In the genomic region with DNA sequence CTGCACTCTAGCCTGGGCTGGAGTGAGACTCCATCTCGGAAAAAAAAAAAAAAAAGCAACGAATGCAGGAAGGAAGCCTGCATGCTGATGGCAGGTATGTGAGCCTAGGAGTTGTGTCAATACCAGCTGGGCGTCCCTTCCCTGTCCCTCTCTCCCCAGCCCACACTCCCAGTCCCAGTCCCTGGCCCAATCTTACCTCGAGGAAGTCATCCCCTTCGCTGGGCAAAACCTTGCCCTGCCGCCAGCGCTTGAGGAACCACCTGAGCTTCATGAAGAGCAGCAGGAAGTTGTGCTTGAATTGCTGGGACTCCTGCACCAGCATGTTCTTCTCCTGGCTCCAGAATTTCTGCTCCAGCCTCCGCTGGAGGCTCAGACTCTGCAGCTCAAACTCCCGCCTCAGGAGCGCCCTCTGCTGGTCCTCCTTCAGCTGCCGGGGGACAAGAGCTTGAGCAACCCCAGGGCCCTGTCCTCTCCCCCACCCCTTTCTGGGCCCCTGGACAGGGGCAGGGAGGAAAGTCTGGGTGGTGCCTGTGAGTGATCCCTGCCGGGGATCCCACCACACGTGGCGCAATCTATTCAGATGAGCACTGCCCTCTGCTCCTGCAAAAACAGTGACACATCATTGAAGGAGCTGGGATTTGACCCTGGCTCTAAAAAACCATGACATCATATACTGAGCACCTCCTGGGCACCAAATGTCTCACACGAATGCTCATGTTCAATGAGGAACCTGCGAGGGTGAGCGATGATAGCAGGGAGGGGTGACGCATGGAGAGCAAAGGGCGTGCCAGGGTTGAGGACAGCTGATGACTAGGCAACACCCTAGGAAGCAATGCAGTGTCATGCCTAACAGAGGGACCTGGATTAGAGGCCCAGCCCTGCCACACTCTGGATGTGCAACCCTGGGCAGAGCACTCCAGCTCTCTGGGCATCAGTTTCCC, we compare ENCODE assay signal across 8 cellular contexts. TPM values are rescaled to one million over a fixed set of nuclear protein-coding genes. Genes with fewer than 3 reads are reported as not detected.
DNase-seq lines count a peak whose midpoint lies in the region; TF ChIP-seq lines count a peak whose summit lies in the region.

No MANE protein-coding gene starts in this region.

- H3K4me2 ChIP-seq in OCI-LY7 (ENCODE audit: low read length) = no peak overlapping the region
- no peak overlapping the region for H3K4me2 ChIP-seq in fibroblast of lung (ENCODE audit: extremely low read depth, insufficient read depth, low read length)

- no TSS peak for BruUV-seq in OCI-LY7 (replicated peaks; lab: Mats Ljungman, UMichigan)

- H2AFZ ChIP-seq in OCI-LY7 (ENCODE audit: low read length) (no peak overlapping the region), fibroblast of lung (ENCODE audit: low read length) (no peak overlapping the region)

- no peaks in the 10 kb centered on the region for H3K27me3 ChIP-seq in fibroblast of lung (ENCODE audit: control insufficient read depth, insufficient read depth, low read length)

- no peak overlapping the region for H3K9ac ChIP-seq in fibroblast of lung (ENCODE audit: insufficient read depth, low read length)

- H3K4me1 ChIP-seq in OCI-LY7 (ENCODE audit: insufficient read depth, low read length, poor library complexity, severe bottlenecking) (no peaks in the 10 kb centered on the region), fibroblast of lung (ENCODE audit: control insufficient read depth, extremely low read depth, insufficient read depth, low read length) (peaks cover 6% of the 10 kb centered on the region)

- DNase-seq in NCI-H1694 treated with DMSO at 0.1 percent for 48 hours (lab: John Stamatoyannopoulos, UW) = peak; percentile 6
- DNase-seq in NCI-H1694 (lab: John Stamatoyannopoulos, UW) = no peak
- peak; percentile 65 for DNase-seq in OCI-LY7 (ENCODE audit: low spot score)
- peak; percentile 70 for DNase-seq in activated T-cell treated with anti-CD3 and anti-CD28 coated beads for 48 hours (ENCODE audit: low read depth)
- peak; percentile 64 to 92 for DNase-seq in fibroblast of lung (ENCODE audit: low read depth in 2 of 2)
- DNase-seq in osteocyte (ENCODE audit: extremely low spot score, unreplicated experiment) = no peak
- DNase-seq in type B pancreatic cell (ENCODE audit: extremely low spot score, unreplicated experiment) = no peak
- DNase-seq in NCI-H1417 treated with DMSO at 0.1 percent for 48 hours (lab: John Stamatoyannopoulos, UW) = no peak

- POLR2A ChIA-PET in OCI-LY7 (lab: Charles Lee) = interaction anchor here (0.6 kb wide), 2 partner anchors 28 to 192 kb away, joined by 4 to 5 read pairs; no protein-coding TSS in a partner anchor

- H3K4me3 Mint-ChIP-seq in osteocyte (ENCODE audit: unreplicated experiment) (no peak overlapping the region), type B pancreatic cell (no peak overlapping the region)

- no peaks in the 10 kb centered on the region for H3K9me3 Mint-ChIP-seq in osteocyte (ENCODE audit: unreplicated experiment)
- H3K9me3 Mint-ChIP-seq in type B pancreatic cell = no peaks in the 10 kb centered on the region

- H3K9me2 ChIP-seq in OCI-LY7 (ENCODE audit: insufficient read depth, low read length) = no peaks in the 10 kb centered on the region

- H3K27ac Mint-ChIP-seq in osteocyte (ENCODE audit: unreplicated experiment) = peak overlapping the region; percentile 75
- peak overlapping the region; percentile 91 for H3K27ac Mint-ChIP-seq in type B pancreatic cell

- H4K20me1 ChIP-seq in OCI-LY7 (ENCODE audit: insufficient read depth, low read length) (no peaks in the 10 kb centered on the region), fibroblast of lung (ENCODE audit: control insufficient read depth, extremely low read depth, insufficient read depth, low read length) (no peaks in the 10 kb centered on the region)

- H3K4me3 ChIP-seq in OCI-LY7 (ENCODE audit: low read depth, low read length, poor library complexity, severe bottlenecking) (no peak overlapping the region), fibroblast of lung (replicated peaks in 1 of 4; ENCODE audit: control extremely low read depth in 1 of 4, insufficient read depth in 1 of 4, low read depth in 3 of 4, low read length in 4 of 4) (no peak overlapping the region)

- H3K36me3 Mint-ChIP-seq in osteocyte (ENCODE audit: unreplicated experiment) (peaks cover 31% of the 10 kb centered on the region), type B pancreatic cell (peaks cover 18% of the 10 kb centered on the region)

- TF ChIP-seq CTCF in OCI-LY7 (conservative IDR thresholded peaks at IDR 0.05; ENCODE audit: low read length) (peak; percentile 97), fibroblast of lung (conservative IDR thresholded peaks at IDR 0.05 in 1 of 2, IDR thresholded peaks at IDR 0.05 in 1 of 2; ENCODE audit: low read depth in 1 of 2, low read length in 2 of 2) (peak; percentile 59 to 81), osteocyte (IDR thresholded peaks at IDR 0.05) (peak; percentile 75), type B pancreatic cell (conservative IDR thresholded peaks at IDR 0.05) (peak; percentile 80)

- no peaks in the 10 kb centered on the region for H3K79me2 ChIP-seq in OCI-LY7 (ENCODE audit: insufficient read depth, low read depth, low read length)
- peaks cover 3% of the 10 kb centered on the region for H3K79me2 ChIP-seq in fibroblast of lung (ENCODE audit: control insufficient read depth, insufficient read depth, low read length)

- H3K27me3 Mint-ChIP-seq in osteocyte (ENCODE audit: unreplicated experiment) (no peaks in the 10 kb centered on the region), type B pancreatic cell (no peaks in the 10 kb centered on the region)

- H3K27ac ChIP-seq in OCI-LY7 (ENCODE audit: low read depth, low read length, poor library complexity, severe bottlenecking) = no peak overlapping the region
- H3K27ac ChIP-seq in fibroblast of lung (ENCODE audit: insufficient read depth, low read length) = peak overlapping the region; percentile 61

- peaks cover 12% of the 10 kb centered on the region; the same call in 1 of the 2 replicates for H3K36me3 ChIP-seq in OCI-LY7 (ENCODE audit: insufficient read depth, low read length)
- peaks cover 24% of the 10 kb centered on the region for H3K36me3 ChIP-seq in fibroblast of lung (ENCODE audit: control insufficient read depth, insufficient read depth, low read length)

- H3K9me3 ChIP-seq in OCI-LY7 (ENCODE audit: low read length) (no peaks in the 10 kb centered on the region), fibroblast of lung (ENCODE audit: control insufficient read depth, insufficient read depth, low read depth, low read length) (no peaks in the 10 kb centered on the region)

- H3K4me1 Mint-ChIP-seq in osteocyte (ENCODE audit: unreplicated experiment) = peaks cover 8% of the 10 kb centered on the region
- no peaks in the 10 kb centered on the region for H3K4me1 Mint-ChIP-seq in type B pancreatic cell (ENCODE audit: unreplicated experiment)

- CTCF ChIA-PET in OCI-LY7 (lab: Charles Lee; ENCODE audit: unreplicated experiment) = interaction anchor here (0.5 to 1.7 kb wide), 9 partner anchors 9 to 359 kb away, joined by 3 to 6 read pairs (median 3); no protein-coding TSS in a partner anchor

- intact Hi-C loops in OCI-LY7 (cut with micrococcal nuclease; ENCODE audit: unreplicated experiment) = no loop called here

RNA-seq across cellular contexts. Expression of gene DSN1, which starts 35.0 kb away (rescaled TPM):
- total RNA-seq in OCI-LY7 (2014; rRNA removed; shearing (Covaris generic)) = 37.6 and 38.3 TPM in 2 replicates
- total RNA-seq in OCI-LY7 (2022) = 33.0 and 36.8 TPM in 2 replicates
- 4.6 and 8.3 TPM in 2 replicates for total RNA-seq in fibroblast of lung
- 13.4 and 24.0 TPM in 2 replicates for polyA plus RNA-seq in fibroblast of lung
- polyA plus RNA-seq in fibroblast of lung (2012) = 8.5 and 15.8 TPM in 2 replicates
- polyA minus RNA-seq in fibroblast of lung (ENCODE audit: low replicate concordance) = 1.5 and 5.7 TPM in 2 replicates
- 6.7 and 7.6 TPM in 2 replicates for total RNA-seq in osteocyte
- total RNA-seq in type B pancreatic cell (ENCODE audit: low replicate concordance) = 20.0 and 24.1 TPM in 2 replicates

Comparison
In these comparisons a context has a peak if more than half of its experiments do, and no peak if none do; other contexts are left out.
1. DNase-seq: peak in NCI-H1694 treated with DMSO at 0.1 percent for 48 hours (single experiment), OCI-LY7 (single experiment), activated T-cell treated with anti-CD3 and anti-CD28 coated beads for 48 hours (single experiment) and fibroblast of lung (2 of 2); none in NCI-H1694 (single experiment), osteocyte (single experiment), type B pancreatic cell (single experiment) and NCI-H1417 treated with DMSO at 0.1 percent for 48 hours (single experiment).
2. Peak in every context shown above with its lines, with median percentiles within 50 percentile points of each other: CTCF ChIP-seq.